13 cellular contexts compared by ENCODE assay signal in genomic region chr2:36366491-36367120, GRCh38. TPM values are rescaled to one million over a fixed set of nuclear protein-coding genes. Genes with fewer than 3 reads are reported as not detected.
DNase-seq lines count a peak whose midpoint lies in the region; FAIRE-seq and TF ChIP-seq lines count a peak whose summit lies in the region.
"Had no signal": no experiment of that assay in that cellular context is flagged by ENCODE, and none has a peak within 500 bp of the region (broad histone marks: within the 10 kb centered on the region; RNA-seq: fewer than 3 reads in every experiment).

No MANE protein-coding gene starts in this region.

- H2AFZ ChIP-seq in mammary epithelial cell (ENCODE audit: low read depth, low read length) = no peak overlapping the region

- FAIRE-seq in kidney (lab: Jason Lieb, UNC) = no peak

- peak overlapping the region; percentile 84 for H3K27ac ChIP-seq in mammary epithelial cell (ENCODE audit: insufficient read depth, low read depth, low read length)
- H3K27ac ChIP-seq in kidney (ENCODE audit: low read depth in 2 of 2, low read length in 2 of 2) = peak overlapping the region; percentile 35 to 52
- peak overlapping the region; percentile 14 to 69 (median 62) for H3K27ac ChIP-seq in thyroid gland

- peaks cover 97% of the 10 kb centered on the region for H3K79me2 ChIP-seq in mammary epithelial cell (ENCODE audit: insufficient read depth, low read length)

- TF ChIP-seq POLR2A in thyroid gland (IDR thresholded peaks at IDR 0.05) = peak in 1 of 2 donors; percentile 8

- in situ Hi-C loops in mammary epithelial cell (cut with MboI; ENCODE audit: low sequenced_read_pairs in 2 of 2) = loop anchor here in 1 of 2 donors (10.0 kb wide), 1 partner anchor 88 kb away; no protein-coding TSS in a partner anchor

- H3K9me3 ChIP-seq in mammary epithelial cell (replicated peaks; ENCODE audit: insufficient read depth, low read length) (no peaks in the 10 kb centered on the region), kidney (ENCODE audit: control insufficient read depth in 1 of 2, low read length in 2 of 2) (no peaks in the 10 kb centered on the region), thyroid gland (no peaks in the 10 kb centered on the region)

- WGBS in mammary epithelial cell (ENCODE audit: low coverage, missing lambda C conversion rate) = 0% methylated on average over 3 of the region's 3 CpGs
- 48 to 53% methylated on average over 3 of the region's 3 CpGs for WGBS in thyroid gland, 2 donors

- dilution Hi-C loops in mammary epithelial cell (cut with HindIII; ENCODE audit: low sequenced_read_pairs) = no loop called here

- CTCF ChIA-PET in mammary epithelial cell (lab: Charles Lee; ENCODE audit: low non-redundant PET) = no interaction called here

- TF ChIP-seq EP300 in Ishikawa (IDR thresholded peaks at IDR 0.05; ENCODE audit: borderline replicate concordance) = no peak

- no peak for TF ChIP-seq RAD21 in Ishikawa (IDR thresholded peaks at IDR 0.05; ENCODE audit: low read depth)

- H3K27me3 ChIP-seq in mammary epithelial cell (ENCODE audit: insufficient read depth, low read length) = no peaks in the 10 kb centered on the region
- no peaks in the 10 kb centered on the region for H3K27me3 ChIP-seq in thyroid gland

- BruUV-seq in mammary epithelial cell (replicated peaks; lab: Mats Ljungman, UMichigan) = no TSS peak

- H3K36me3 ChIP-seq in mammary epithelial cell (ENCODE audit: insufficient read depth, low read length) (peaks cover 6% of the 10 kb centered on the region), kidney (ENCODE audit: control insufficient read depth in 1 of 2, insufficient read depth in 2 of 2, low read length in 2 of 2) (no peaks in the 10 kb centered on the region), thyroid gland (no peaks in the 10 kb centered on the region)

- no peaks in the 10 kb centered on the region for H4K20me1 ChIP-seq in mammary epithelial cell (ENCODE audit: insufficient read depth, low read length)

- TF ChIP-seq CTCF in mammary epithelial cell (conservative IDR thresholded peaks at IDR 0.05 in 1 of 2, IDR thresholded peaks at IDR 0.05 in 1 of 2; ENCODE audit: extremely low read depth in 1 of 2, insufficient read depth in 1 of 2, low read depth in 1 of 2, low read length in 2 of 2) = no peak
- no peak for TF ChIP-seq CTCF in kidney (IDR thresholded peaks at IDR 0.05; ENCODE audit: borderline replicate concordance, extremely low read depth, insufficient read depth)
- no peak for TF ChIP-seq CTCF in thyroid gland (IDR thresholded peaks at IDR 0.05)

- H3K9ac ChIP-seq in mammary epithelial cell (ENCODE audit: insufficient read depth, low read length) (peak overlapping the region; percentile 47), kidney (ENCODE audit: low read length in 2 of 2) (no peak overlapping the region)

- intact Hi-C loops in mammary epithelial cell (cut with micrococcal nuclease) = no loop called here
- intact Hi-C loops in kidney (cut with DNase I) = no loop called here
- intact Hi-C loops in thyroid gland (cut with DNase I) = loop anchor here (5.0 to 10.0 kb wide), 2 partner anchors 48 to 96 kb away; no protein-coding TSS in a partner anchor

- no peak overlapping the region for H3K4me3 ChIP-seq in mammary epithelial cell (replicated peaks in 1 of 3; ENCODE audit: insufficient read depth in 1 of 3, low read depth in 2 of 3, low read length in 3 of 3)
- no peak overlapping the region for H3K4me3 ChIP-seq in kidney (ENCODE audit: low read length in 2 of 2)
- no peak overlapping the region for H3K4me3 ChIP-seq in thyroid gland (replicated peaks in 1 of 3)
- H3K4me3 ChIP-seq: lung had no signal

- H3K4me2 ChIP-seq in mammary epithelial cell (ENCODE audit: insufficient read depth, low read depth, low read length) = peak overlapping the region; percentile 88

- peaks cover 89% of the 10 kb centered on the region for H3K4me1 ChIP-seq in mammary epithelial cell (ENCODE audit: insufficient read depth, low read length)
- H3K4me1 ChIP-seq in kidney (ENCODE audit: control insufficient read depth in 1 of 2, insufficient read depth in 1 of 2, low read depth in 1 of 2, low read length in 2 of 2) = peaks cover 34 to 70% of the 10 kb centered on the region in 2 donors
- peaks cover 52 to 78% of the 10 kb centered on the region in 2 donors for H3K4me1 ChIP-seq in thyroid gland

- DNase-seq in mammary epithelial cell (no peak), kidney (no peak), thyroid gland (no peak), HPDE6-E6E7 (ENCODE audit: extremely low spot score) (no peak), mesenteric fat pad (ENCODE audit: low spot score) (no peak), DMS79 treated with DMSO at 0.1 percent for 48 hours (lab: John Stamatoyannopoulos, UW) (no peak)
- DNase-seq: activated CD4-positive, alpha-beta T cell treated with anti-CD3 and anti-CD28 coated beads, Interleukin-2, amount 50 U/mL, for 4 hours; H7; KBM-7; NCI-H187 treated with DMSO at 0.1 percent for 48 hours; stimulated activated naive CD8-positive, alpha-beta T cell treated with anti-CD3 and anti-CD28 coated beads, Interleukin-15, amount 100 ng/mL, for 72 hours had no signal

TF ChIP-seq in Ishikawa, 13 proteins besides CTCF, POLR2A, EP300 and RAD21:
- TF ChIP-seq REST (IDR thresholded peaks at IDR 0.05; ENCODE audit: low read depth) (no peak), TEAD4 (IDR thresholded peaks at IDR 0.05) (0 out of 2 replicates have a peak, but pooled peaks have one; percentile 7)

RNA-seq across cellular contexts. Expression of gene CRIM1, which starts 11.0 kb away (rescaled TPM):
- total RNA-seq in mammary epithelial cell = 100 to 1,000 TPM; 237 to 387 TPM
- 103 TPM for polyA plus RNA-seq in mammary epithelial cell
- polyA minus RNA-seq in mammary epithelial cell = 304 TPM
- total RNA-seq in kidney = 154 TPM
- 47.2 TPM for polyA plus RNA-seq in kidney (ENCODE audit: insufficient read depth, low read depth, low replicate concordance)
- 100 to 1,000 TPM in 1 of 4 donors, 10 to 100 TPM in 3; 49.5 to 104 (median 71.5) TPM for total RNA-seq in thyroid gland
- 230 TPM for total RNA-seq in mesenteric fat pad
